Comparison of ENCODE assay signal across 15 cellular contexts in the genomic region with DNA sequence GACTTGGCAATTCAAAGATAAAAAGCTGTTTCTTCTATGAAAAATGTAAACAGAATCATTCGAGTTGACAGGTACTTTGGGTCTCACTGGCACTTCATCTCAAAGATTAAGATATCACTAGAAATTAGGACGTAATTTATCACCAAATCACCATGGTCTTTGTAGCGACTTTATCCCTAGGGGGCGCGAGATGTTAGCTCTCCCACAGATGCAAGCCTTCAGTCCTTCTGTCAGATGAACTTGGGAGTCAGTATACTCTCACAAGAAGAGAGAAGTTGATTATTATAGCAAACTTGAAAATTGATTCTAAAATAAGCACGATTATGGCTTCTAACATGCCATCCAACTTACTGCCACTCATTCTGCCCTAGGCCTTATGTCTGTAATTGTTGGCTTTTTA.
A peak's percentile ranks its signal among the peaks of the same experiment; 100 is the strongest.
DNase-seq lines count a peak whose midpoint lies in the region; ATAC-seq and TF ChIP-seq lines count a peak whose summit lies in the region.
"Had no signal": no experiment of that assay in that cellular context is flagged by ENCODE, and none has a peak within 500 bp of the region (broad histone marks: within the 10 kb centered on the region; RNA-seq: fewer than 3 reads in every experiment).

No MANE protein-coding gene starts in this region.

- H3K9me2 ChIP-seq in Karpas-422 (replicated peaks; ENCODE audit: insufficient read depth, low read length), result no peaks in the 10 kb centered on the region

- no peak overlapping the region for H3K4me3 Mint-ChIP-seq in Caco-2 (ENCODE audit: unreplicated experiment)
- H3K4me3 Mint-ChIP-seq: activated CD4-positive, alpha-beta memory T cell treated with anti-CD3 and anti-CD28 coated beads for 36 hours; activated T-helper 17 cell treated with anti-CD3 and anti-CD28 coated beads, Interleukin-2, amount 50 U/mL, for 72 hours; stimulated activated memory B cell treated with anti-CD40 and anti-IgM and Interleukin-4, amounts not matched to agents 10 μg/mL and 1 μg/mL and 100 μg/mL, for 72 hours had no signal

- H3K27ac ChIP-seq in Karpas-422 (ENCODE audit: low read length), result no peak overlapping the region
- H3K27ac ChIP-seq: coronary artery, neutrophil had no signal

- no peaks in the 10 kb centered on the region for H3K4me1 ChIP-seq in Karpas-422 (ENCODE audit: low read length)
- H3K4me1 ChIP-seq in Caco-2, result no peaks in the 10 kb centered on the region

- no TSS peak for BruUV-seq in Caco-2 (replicated peaks; lab: Mats Ljungman, UMichigan)

- CTCF ChIA-PET in Caco-2 (lab: Charles Lee), result no interaction called here

- DNase-seq in Karpas-422 (peak; percentile 61), cardiac fibroblast (ENCODE audit: low read depth in 2 of 2) (peak; percentile 46 to 53), left kidney (ENCODE audit: low read depth, low spot score) (peak; percentile 26), superior temporal gyrus (ENCODE audit: extremely low spot score) (peak; percentile 74), Caco-2 (no peak), RKO (ENCODE audit: low spot score) (no peak)
- DNase-seq: activated CD4-positive, alpha-beta memory T cell treated with anti-CD3 and anti-CD28 coated beads for 36 hours; DMS79; GOT3; MM.1S had no signal

- POLR2A ChIA-PET in Caco-2 (lab: Charles Lee), result no interaction called here

- no peaks in the 10 kb centered on the region for H3K9me3 Mint-ChIP-seq in Caco-2 (ENCODE audit: unreplicated experiment)
- H3K9me3 Mint-ChIP-seq: activated CD4-positive, alpha-beta memory T cell treated with anti-CD3 and anti-CD28 coated beads for 36 hours; activated T-helper 17 cell treated with anti-CD3 and anti-CD28 coated beads, Interleukin-2, amount 50 U/mL, for 72 hours; stimulated activated memory B cell treated with anti-CD40 and anti-IgM and Interleukin-4, amounts not matched to agents 10 μg/mL and 1 μg/mL and 100 μg/mL, for 72 hours had no signal

- ATAC-seq in GM19035 (IDR thresholded peaks at IDR 0.05; ENCODE audit: unreplicated experiment), result no peak
- ATAC-seq: activated T-helper 17 cell treated with anti-CD3 and anti-CD28 coated beads, Interleukin-2, amount 50 U/mL, for 72 hours; stimulated activated memory B cell treated with anti-CD40 and anti-IgM and Interleukin-4, amounts not matched to agents 10 μg/mL and 1 μg/mL and 100 μg/mL, for 72 hours had no signal

- H3K4me3 ChIP-seq in Karpas-422 (ENCODE audit: low read length) (no peak overlapping the region), cardiac fibroblast (replicated peaks in 1 of 2; ENCODE audit: low read depth in 2 of 2, low read length in 2 of 2) (no peak overlapping the region), Caco-2 (ENCODE audit: low read depth, low read length) (no peak overlapping the region)
- H3K4me3 ChIP-seq: coronary artery had no signal

- H3K4me1 Mint-ChIP-seq in Caco-2 (ENCODE audit: low read depth, unreplicated experiment), result no peaks in the 10 kb centered on the region
- H3K4me1 Mint-ChIP-seq: activated T-helper 17 cell treated with anti-CD3 and anti-CD28 coated beads, Interleukin-2, amount 50 U/mL, for 72 hours had no signal

- TF ChIP-seq CTCF in cardiac fibroblast (IDR thresholded peaks at IDR 0.05; ENCODE audit: low read depth, low read length), result peak; percentile 39
- no peak for TF ChIP-seq CTCF in Caco-2 (IDR thresholded peaks at IDR 0.05; ENCODE audit: insufficient read depth in 1 of 2, low read depth in 1 of 2, low read length in 1 of 2, severe bottlenecking in 1 of 2, unreplicated experiment in 1 of 2)

- H3K27me3 ChIP-seq in Karpas-422 (ENCODE audit: low read length), result no peaks in the 10 kb centered on the region
- H3K27me3 ChIP-seq in Caco-2 (replicated peaks; ENCODE audit: control insufficient read depth, insufficient read depth, low read length), result no peaks in the 10 kb centered on the region
- H3K27me3 ChIP-seq: neutrophil had no signal

- H4K20me1 ChIP-seq in Karpas-422 (ENCODE audit: insufficient read depth, low read depth, low read length), result no peaks in the 10 kb centered on the region

- no peak overlapping the region for H3K9ac ChIP-seq in Karpas-422 (ENCODE audit: low read length)

- no peaks in the 10 kb centered on the region for H3K79me2 ChIP-seq in Karpas-422 (ENCODE audit: low read length)

- H3K4me2 ChIP-seq in Karpas-422 (ENCODE audit: low read depth, low read length, poor library complexity, severe bottlenecking), result no peak overlapping the region

- H3K36me3 ChIP-seq in Karpas-422 (ENCODE audit: insufficient read depth, low read length) (no peaks in the 10 kb centered on the region), Caco-2 (ENCODE audit: control insufficient read depth, insufficient read depth, low read length) (no peaks in the 10 kb centered on the region)
- H3K36me3 ChIP-seq: neutrophil had no signal

- intact Hi-C loops in Caco-2 (cut with micrococcal nuclease; ENCODE audit: unreplicated experiment), result loop anchor here (5.0 to 10.0 kb wide), 3 partner anchors 150 to 1090 kb away; partner anchors contain the start of gene ALCAM

- no peaks in the 10 kb centered on the region for H3K36me3 Mint-ChIP-seq in Caco-2 (ENCODE audit: insufficient read depth, unreplicated experiment)
- H3K36me3 Mint-ChIP-seq: activated CD4-positive, alpha-beta memory T cell treated with anti-CD3 and anti-CD28 coated beads for 36 hours had no signal

- H3K27me3 Mint-ChIP-seq in Caco-2 (ENCODE audit: insufficient read depth, unreplicated experiment), result no peaks in the 10 kb centered on the region
- H3K27me3 Mint-ChIP-seq: activated CD4-positive, alpha-beta memory T cell treated with anti-CD3 and anti-CD28 coated beads for 36 hours; activated T-helper 17 cell treated with anti-CD3 and anti-CD28 coated beads, Interleukin-2, amount 50 U/mL, for 72 hours; stimulated activated memory B cell treated with anti-CD40 and anti-IgM and Interleukin-4, amounts not matched to agents 10 μg/mL and 1 μg/mL and 100 μg/mL, for 72 hours had no signal

- no peak overlapping the region for H2AFZ ChIP-seq in Karpas-422 (ENCODE audit: low read length)

- H3K27ac Mint-ChIP-seq in Caco-2 (ENCODE audit: unreplicated experiment), result no peak overlapping the region
- H3K27ac Mint-ChIP-seq: activated CD4-positive, alpha-beta memory T cell treated with anti-CD3 and anti-CD28 coated beads for 36 hours; activated T-helper 17 cell treated with anti-CD3 and anti-CD28 coated beads, Interleukin-2, amount 50 U/mL, for 72 hours; stimulated activated memory B cell treated with anti-CD40 and anti-IgM and Interleukin-4, amounts not matched to agents 10 μg/mL and 1 μg/mL and 100 μg/mL, for 72 hours had no signal

- H3K9me3 ChIP-seq in Karpas-422 (ENCODE audit: low read length) (no peaks in the 10 kb centered on the region), Caco-2 (no peaks in the 10 kb centered on the region)
- H3K9me3 ChIP-seq: neutrophil had no signal

Comparison
In these comparisons a context has a peak if more than half of its experiments do, and no peak if none do; other contexts are left out.
1. DNase-seq: peak in Karpas-422 (single experiment), cardiac fibroblast (2 of 2), left kidney (single experiment) and superior temporal gyrus (single experiment); none in Caco-2 (0 of 2) and RKO (single experiment).